ENCODE assay signal across 27 cellular contexts in the genomic region with DNA sequence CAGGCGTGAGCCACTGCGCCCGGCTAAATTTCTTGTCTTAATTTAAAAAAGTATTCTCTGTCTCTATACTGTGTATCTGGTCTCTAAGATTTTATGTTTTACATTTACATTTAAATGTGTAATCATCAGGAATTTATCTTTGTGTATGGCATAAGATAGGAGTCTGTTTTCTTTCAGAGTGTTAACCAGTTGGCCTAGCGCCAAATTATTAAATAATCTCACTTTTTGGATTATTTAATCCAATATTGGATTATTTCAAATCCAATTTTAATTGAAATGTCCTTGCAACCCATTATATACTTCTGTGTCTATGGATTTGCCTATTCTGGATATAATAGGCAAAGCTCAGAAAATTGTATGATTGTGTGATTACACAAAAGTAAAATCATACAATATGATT.
"Had no signal": no experiment of that assay in that cellular context is flagged by ENCODE, and none has a peak within 500 bp of the region (broad histone marks: within the 10 kb centered on the region; RNA-seq: fewer than 3 reads in every experiment).

No MANE protein-coding gene starts in this region.

- FAIRE-seq: urothelium cell line had no signal

- H3K4me3 ChIP-seq: stomach, suprapubic skin, testis, thoracic aorta, thyroid gland, tibial artery, tibial nerve, transverse colon, upper lobe of left lung, upper lobe of right lung, uterus, vagina had no signal

- H3K36me3 ChIP-seq: uterus had no signal

- H3K9me3 ChIP-seq: stomach, suprapubic skin, testis, thoracic aorta, thyroid gland, tibial artery, tibial nerve, transverse colon, upper lobe of left lung, upper lobe of right lung, uterus, vagina had no signal

- ATAC-seq: stimulated activated effector memory CD8-positive, alpha-beta T cell treated with anti-CD3 and anti-CD28 coated beads, Interleukin-12 subunit alpha, Interleukin-12 subunit beta, amount 100 ng/mL, for 72 hours; stimulated activated memory B cell treated with anti-CD40 and anti-IgM and Interleukin-4, amounts not matched to agents 10 μg/mL and 1 μg/mL and 100 μg/mL, for 72 hours; stimulated activated naive B cell treated with anti-CD40 and anti-IgM and Interleukin-4, amounts not matched to agents 10 μg/mL and 1 μg/mL and 100 μg/mL, for 72 hours; stimulated activated naive CD8-positive, alpha-beta T cell treated with anti-CD3 and anti-CD28 coated beads, Interleukin-15, amount 100 ng/mL, for 72 hours; stimulated activated naive CD8-positive, alpha-beta T cell treated with anti-CD3 and anti-CD28 coated beads, Interleukin-15, Interleukin-2, amounts not matched to agents 100 U/mL and 50 U/mL, for 24 hours; upper lobe of right lung had no signal

- DNase-seq: stimulated activated CD4-positive, alpha-beta T cell treated with anti-CD3 and anti-CD28 coated beads, Interleukin-2, amount 100 ng/mL, for 48 hours; stimulated activated CD4-positive, alpha-beta T cell treated with anti-CD3 and anti-CD28 coated beads, Interleukin-4, amount 100 ng/mL, for 1 hour; stimulated activated CD4-positive, alpha-beta T cell treated with anti-CD3 and anti-CD28 coated beads, Interleukin-4, amount 100 ng/mL, for 24 hours; stimulated activated CD4-positive, alpha-beta T cell treated with anti-CD3 and anti-CD28 coated beads, Interleukin-4, amount 100 ng/mL, for 4 hours; stimulated activated CD8-positive, alpha-beta memory T cell treated with anti-CD3 and anti-CD28 coated beads, Interleukin-4, amount 100 ng/mL, for 48 hours; stimulated activated naive B cell treated with anti-CD40 and anti-IgM and Interleukin-4, amounts not matched to agents 10 μg/mL and 1 μg/mL and 100 μg/mL, for 72 hours; stimulated activated naive CD4-positive, alpha-beta T cell; stimulated activated naive CD4-positive, alpha-beta T cell treated with Interleukin-2 at 50 U/mL for 16 hours; stimulated activated naive CD8-positive, alpha-beta T cell treated with anti-CD3 and anti-CD28 coated beads, Interleukin-15, amount 100 ng/mL, for 72 hours; stimulated activated naive CD8-positive, alpha-beta T cell treated with anti-CD3 and anti-CD28 coated beads, Interleukin-15, Interleukin-2, amounts not matched to agents 100 U/mL and 50 U/mL, for 24 hours; stomach; substantia nigra; testis; thyroid gland; tibial artery; transverse colon; trophoblast cell; upper lobe of left lung; upper lobe of right lung; uterus had no signal

- H3K27me3 ChIP-seq: stomach, suprapubic skin, testis, thyroid gland, tibial artery, tibial nerve, transverse colon, upper lobe of left lung, upper lobe of right lung, uterus, vagina had no signal

- H3K27ac ChIP-seq: stomach, suprapubic skin, testis, thoracic aorta, thyroid gland, tibial artery, transverse colon, upper lobe of left lung, upper lobe of right lung, uterus, vagina had no signal

- H3K4me1 ChIP-seq: stomach, thyroid gland, tibial artery, upper lobe of right lung, uterus, vagina had no signal
